ENCODE assay signal across 2 cellular contexts in the genomic region with DNA sequence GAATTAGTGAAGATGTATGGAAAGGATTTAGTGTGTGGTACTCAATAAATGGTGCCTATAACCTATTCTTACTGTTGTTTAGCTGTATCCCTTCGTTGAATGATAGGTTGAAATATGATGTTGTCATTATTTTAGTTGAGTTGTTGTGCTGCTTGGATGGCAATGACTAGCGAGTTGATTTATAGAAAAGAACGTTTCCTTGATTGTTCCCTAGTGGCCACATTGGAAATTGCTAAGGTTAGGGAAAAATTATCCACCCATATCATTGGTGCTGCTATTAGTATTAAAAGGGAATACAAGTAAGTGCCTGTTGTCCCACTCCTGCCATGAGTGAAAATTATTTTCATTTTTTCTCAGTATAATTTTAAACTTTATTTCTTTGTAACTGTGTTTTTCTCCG.
TF ChIP-seq lines count a peak whose summit lies in the region.

No MANE protein-coding gene starts in this region.

TF ChIP-seq in liver, 16 proteins besides CTCF, POLR2A, EP300 and RAD21 (continued from another document):
- TF ChIP-seq, protein P1, sequence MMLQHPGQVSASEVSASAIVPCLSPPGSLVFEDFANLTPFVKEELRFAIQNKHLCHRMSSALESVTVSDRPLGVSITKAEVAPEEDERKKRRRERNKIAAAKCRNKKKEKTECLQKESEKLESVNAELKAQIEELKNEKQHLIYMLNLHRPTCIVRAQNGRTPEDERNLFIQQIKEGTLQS (IDR thresholded peaks at IDR 0.05) = no peak
- TF ChIP-seq SP1 (IDR thresholded peaks at IDR 0.05) (no peak), FOXA2 (IDR thresholded peaks at IDR 0.05) (no peak), RXRA (IDR thresholded peaks at IDR 0.05) (no peak), TAF1 (conservative IDR thresholded peaks at IDR 0.05) (no peak), HNF4A (conservative IDR thresholded peaks at IDR 0.05) (no peak), HNF4G (IDR thresholded peaks at IDR 0.05) (no peak), YY1 (IDR thresholded peaks at IDR 0.05) (no peak), EGR1 (IDR thresholded peaks at IDR 0.05; ENCODE audit: low read depth in 2 of 2) (no peak), JUND (IDR thresholded peaks at IDR 0.05) (no peak)
- TF ChIP-seq, protein P2, sequence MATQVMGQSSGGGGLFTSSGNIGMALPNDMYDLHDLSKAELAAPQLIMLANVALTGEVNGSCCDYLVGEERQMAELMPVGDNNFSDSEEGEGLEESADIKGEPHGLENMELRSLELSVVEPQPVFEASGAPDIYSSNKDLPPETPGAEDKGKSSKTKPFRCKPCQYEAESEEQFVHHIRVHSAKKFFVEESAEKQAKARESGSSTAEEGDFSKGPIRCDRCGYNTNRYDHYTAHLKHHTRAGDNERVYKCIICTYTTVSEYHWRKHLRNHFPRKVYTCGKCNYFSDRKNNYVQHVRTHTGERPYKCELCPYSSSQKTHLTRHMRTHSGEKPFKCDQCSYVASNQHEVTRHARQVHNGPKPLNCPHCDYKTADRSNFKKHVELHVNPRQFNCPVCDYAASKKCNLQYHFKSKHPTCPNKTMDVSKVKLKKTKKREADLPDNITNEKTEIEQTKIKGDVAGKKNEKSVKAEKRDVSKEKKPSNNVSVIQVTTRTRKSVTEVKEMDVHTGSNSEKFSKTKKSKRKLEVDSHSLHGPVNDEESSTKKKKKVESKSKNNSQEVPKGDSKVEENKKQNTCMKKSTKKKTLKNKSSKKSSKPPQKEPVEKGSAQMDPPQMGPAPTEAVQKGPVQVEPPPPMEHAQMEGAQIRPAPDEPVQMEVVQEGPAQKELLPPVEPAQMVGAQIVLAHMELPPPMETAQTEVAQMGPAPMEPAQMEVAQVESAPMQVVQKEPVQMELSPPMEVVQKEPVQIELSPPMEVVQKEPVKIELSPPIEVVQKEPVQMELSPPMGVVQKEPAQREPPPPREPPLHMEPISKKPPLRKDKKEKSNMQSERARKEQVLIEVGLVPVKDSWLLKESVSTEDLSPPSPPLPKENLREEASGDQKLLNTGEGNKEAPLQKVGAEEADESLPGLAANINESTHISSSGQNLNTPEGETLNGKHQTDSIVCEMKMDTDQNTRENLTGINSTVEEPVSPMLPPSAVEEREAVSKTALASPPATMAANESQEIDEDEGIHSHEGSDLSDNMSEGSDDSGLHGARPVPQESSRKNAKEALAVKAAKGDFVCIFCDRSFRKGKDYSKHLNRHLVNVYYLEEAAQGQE (IDR thresholded peaks at IDR 0.05) = no peak

TF ChIP-seq in HepG2, 621 proteins besides CTCF, POLR2A, EP300 and RAD21 (continued from another document):
- TF ChIP-seq, protein P3, sequence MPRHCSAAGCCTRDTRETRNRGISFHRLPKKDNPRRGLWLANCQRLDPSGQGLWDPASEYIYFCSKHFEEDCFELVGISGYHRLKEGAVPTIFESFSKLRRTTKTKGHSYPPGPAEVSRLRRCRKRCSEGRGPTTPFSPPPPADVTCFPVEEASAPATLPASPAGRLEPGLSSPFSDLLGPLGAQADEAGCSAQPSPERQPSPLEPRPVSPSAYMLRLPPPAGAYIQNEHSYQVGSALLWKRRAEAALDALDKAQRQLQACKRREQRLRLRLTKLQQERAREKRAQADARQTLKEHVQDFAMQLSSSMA (CRISPR knock-in tag; IDR thresholded peaks at IDR 0.05) = no peak
- TF ChIP-seq, protein P4, sequence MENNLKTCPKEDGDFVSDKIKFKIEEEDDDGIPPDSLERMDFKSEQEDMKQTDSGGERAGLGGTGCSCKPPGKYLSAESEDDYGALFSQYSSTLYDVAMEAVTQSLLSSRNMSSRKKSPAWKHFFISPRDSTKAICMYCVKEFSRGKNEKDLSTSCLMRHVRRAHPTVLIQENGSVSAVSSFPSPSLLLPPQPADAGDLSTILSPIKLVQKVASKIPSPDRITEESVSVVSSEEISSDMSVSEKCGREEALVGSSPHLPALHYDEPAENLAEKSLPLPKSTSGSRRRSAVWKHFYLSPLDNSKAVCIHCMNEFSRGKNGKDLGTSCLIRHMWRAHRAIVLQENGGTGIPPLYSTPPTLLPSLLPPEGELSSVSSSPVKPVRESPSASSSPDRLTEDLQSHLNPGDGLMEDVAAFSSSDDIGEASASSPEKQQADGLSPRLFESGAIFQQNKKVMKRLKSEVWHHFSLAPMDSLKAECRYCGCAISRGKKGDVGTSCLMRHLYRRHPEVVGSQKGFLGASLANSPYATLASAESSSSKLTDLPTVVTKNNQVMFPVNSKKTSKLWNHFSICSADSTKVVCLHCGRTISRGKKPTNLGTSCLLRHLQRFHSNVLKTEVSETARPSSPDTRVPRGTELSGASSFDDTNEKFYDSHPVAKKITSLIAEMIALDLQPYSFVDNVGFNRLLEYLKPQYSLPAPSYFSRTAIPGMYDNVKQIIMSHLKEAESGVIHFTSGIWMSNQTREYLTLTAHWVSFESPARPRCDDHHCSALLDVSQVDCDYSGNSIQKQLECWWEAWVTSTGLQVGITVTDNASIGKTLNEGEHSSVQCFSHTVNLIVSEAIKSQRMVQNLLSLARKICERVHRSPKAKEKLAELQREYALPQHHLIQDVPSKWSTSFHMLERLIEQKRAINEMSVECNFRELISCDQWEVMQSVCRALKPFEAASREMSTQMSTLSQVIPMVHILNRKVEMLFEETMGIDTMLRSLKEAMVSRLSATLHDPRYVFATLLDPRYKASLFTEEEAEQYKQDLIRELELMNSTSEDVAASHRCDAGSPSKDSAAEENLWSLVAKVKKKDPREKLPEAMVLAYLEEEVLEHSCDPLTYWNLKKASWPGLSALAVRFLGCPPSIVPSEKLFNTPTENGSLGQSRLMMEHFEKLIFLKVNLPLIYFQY (CRISPR knock-in tag; IDR thresholded peaks at IDR 0.05; ENCODE audit: borderline replicate concordance) = no peak
- TF ChIP-seq ZNF34 (CRISPR knock-in tag; IDR thresholded peaks at IDR 0.05; ENCODE audit: borderline replicate concordance) (no peak), CBFB (CRISPR knock-in tag; IDR thresholded peaks at IDR 0.05) (no peak), ZNF333 (CRISPR knock-in tag; IDR thresholded peaks at IDR 0.05; ENCODE audit: borderline replicate concordance) (no peak), ZNF549 (CRISPR knock-in tag; IDR thresholded peaks at IDR 0.05) (no peak), ARNTL (CRISPR knock-in tag; IDR thresholded peaks at IDR 0.05) (no peak), ZNF839 (CRISPR knock-in tag; IDR thresholded peaks at IDR 0.05; ENCODE audit: borderline replicate concordance) (no peak), FOXK1 (CRISPR knock-in tag; IDR thresholded peaks at IDR 0.05; ENCODE audit: borderline replicate concordance, low read depth) (no peak), MED13 (CRISPR knock-in tag; IDR thresholded peaks at IDR 0.05) (no peak), CCDC6 (CRISPR knock-in tag; IDR thresholded peaks at IDR 0.05) (no peak), ZNF775 (CRISPR knock-in tag; IDR thresholded peaks at IDR 0.05; ENCODE audit: borderline replicate concordance) (no peak), SMYD3 (CRISPR knock-in tag; IDR thresholded peaks at IDR 0.05) (no peak)
- TF ChIP-seq, protein P5, sequence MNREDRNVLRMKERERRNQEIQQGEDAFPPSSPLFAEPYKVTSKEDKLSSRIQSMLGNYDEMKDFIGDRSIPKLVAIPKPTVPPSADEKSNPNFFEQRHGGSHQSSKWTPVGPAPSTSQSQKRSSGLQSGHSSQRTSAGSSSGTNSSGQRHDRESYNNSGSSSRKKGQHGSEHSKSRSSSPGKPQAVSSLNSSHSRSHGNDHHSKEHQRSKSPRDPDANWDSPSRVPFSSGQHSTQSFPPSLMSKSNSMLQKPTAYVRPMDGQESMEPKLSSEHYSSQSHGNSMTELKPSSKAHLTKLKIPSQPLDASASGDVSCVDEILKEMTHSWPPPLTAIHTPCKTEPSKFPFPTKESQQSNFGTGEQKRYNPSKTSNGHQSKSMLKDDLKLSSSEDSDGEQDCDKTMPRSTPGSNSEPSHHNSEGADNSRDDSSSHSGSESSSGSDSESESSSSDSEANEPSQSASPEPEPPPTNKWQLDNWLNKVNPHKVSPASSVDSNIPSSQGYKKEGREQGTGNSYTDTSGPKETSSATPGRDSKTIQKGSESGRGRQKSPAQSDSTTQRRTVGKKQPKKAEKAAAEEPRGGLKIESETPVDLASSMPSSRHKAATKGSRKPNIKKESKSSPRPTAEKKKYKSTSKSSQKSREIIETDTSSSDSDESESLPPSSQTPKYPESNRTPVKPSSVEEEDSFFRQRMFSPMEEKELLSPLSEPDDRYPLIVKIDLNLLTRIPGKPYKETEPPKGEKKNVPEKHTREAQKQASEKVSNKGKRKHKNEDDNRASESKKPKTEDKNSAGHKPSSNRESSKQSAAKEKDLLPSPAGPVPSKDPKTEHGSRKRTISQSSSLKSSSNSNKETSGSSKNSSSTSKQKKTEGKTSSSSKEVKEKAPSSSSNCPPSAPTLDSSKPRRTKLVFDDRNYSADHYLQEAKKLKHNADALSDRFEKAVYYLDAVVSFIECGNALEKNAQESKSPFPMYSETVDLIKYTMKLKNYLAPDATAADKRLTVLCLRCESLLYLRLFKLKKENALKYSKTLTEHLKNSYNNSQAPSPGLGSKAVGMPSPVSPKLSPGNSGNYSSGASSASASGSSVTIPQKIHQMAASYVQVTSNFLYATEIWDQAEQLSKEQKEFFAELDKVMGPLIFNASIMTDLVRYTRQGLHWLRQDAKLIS (CRISPR knock-in tag; IDR thresholded peaks at IDR 0.05) = no peak
TF ChIP-seq in HepG2: peak in this region for 0.
